Comparison of ENCODE assay signal across 3 cellular contexts in genomic region chr6:139341060-139341459, GRCh38.
"Had no signal": no experiment of that assay in that cellular context is flagged by ENCODE, and none has a peak within 500 bp of the region (broad histone marks: within the 10 kb centered on the region; RNA-seq: fewer than 3 reads in every experiment).

No MANE protein-coding gene starts in this region.

- DNase-seq: GDM1, GF-D8 had no signal

- H3K4me3 ChIP-seq: GM12878 had no signal
